ENCODE assay signal across 3 cellular contexts in the genomic region with DNA sequence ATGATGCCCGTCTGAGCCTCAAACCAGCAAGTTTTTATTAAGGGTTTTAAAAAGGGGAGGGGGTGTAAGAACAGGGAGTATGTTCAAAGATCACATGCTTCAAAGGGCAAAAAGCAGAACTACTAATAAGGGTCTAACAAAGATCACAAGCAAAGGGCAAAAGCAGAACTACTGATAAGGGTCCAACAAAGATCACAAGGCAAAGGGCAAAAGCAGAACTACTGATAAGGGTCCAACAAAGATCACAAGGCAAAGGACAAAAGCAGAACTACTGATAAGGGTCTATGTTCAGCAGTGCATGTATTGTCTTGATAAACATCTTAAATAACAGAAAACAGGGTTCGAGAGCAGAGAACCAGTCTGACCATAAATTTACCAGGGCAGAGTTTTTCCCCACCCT. TPM values are rescaled to one million over a fixed set of nuclear protein-coding genes. Genes with fewer than 3 reads are reported as not detected.
"Had no signal": no experiment of that assay in that cellular context is flagged by ENCODE, and none has a peak within 500 bp of the region (broad histone marks: within the 10 kb centered on the region; RNA-seq: fewer than 3 reads in every experiment).

No MANE protein-coding gene starts in this region.

RNA-seq across cellular contexts. Expression of a gene that starts 35.0 kb away (rescaled TPM):
- total RNA-seq: HT1080, NCI-H460, PC-3 had no signal
